8 cellular contexts compared by ENCODE assay signal in the genomic region with DNA sequence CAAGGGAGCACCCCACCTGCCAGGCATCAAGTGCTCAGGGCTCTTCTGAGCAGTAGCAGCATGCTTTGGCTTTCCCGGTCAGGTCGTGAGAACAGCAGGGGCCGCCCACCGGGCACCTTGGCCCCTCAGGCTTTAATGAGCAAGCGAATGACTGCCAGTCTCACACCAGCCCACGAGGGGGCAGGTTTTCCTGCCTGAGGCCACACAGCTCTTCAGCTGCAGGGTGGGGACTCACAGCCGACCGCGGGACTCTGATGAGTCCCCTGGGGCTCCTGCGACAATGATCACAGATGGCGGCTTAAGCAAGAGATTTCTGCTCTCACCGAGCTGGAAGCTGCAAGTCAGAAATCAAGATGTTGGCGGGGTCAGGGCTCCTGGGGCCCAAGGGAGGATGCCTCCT. TPM values are rescaled to one million over a fixed set of nuclear protein-coding genes. Genes with fewer than 3 reads are reported as not detected.
DNase-seq lines count a peak whose midpoint lies in the region; ATAC-seq and TF ChIP-seq lines count a peak whose summit lies in the region.

No MANE protein-coding gene starts in this region.

- H3K4me1 ChIP-seq in ovary (ENCODE audit: insufficient read depth), result no peaks in the 10 kb centered on the region

- no peaks in the 10 kb centered on the region for H3K36me3 ChIP-seq in ovary

- H3K27me3 Mint-ChIP-seq in HFFc6 (ENCODE audit: insufficient read depth), result peaks cover 60% of the 10 kb centered on the region

- H3K4me1 Mint-ChIP-seq in HFFc6 (ENCODE audit: low read depth), result no peaks in the 10 kb centered on the region

- intact Hi-C loops in ovary (cut with DNase I), result no loop called here

- H3K4me3 ChIP-seq in ovary, result no peak overlapping the region

- ATAC-seq in HG02610 (IDR thresholded peaks at IDR 0.05; ENCODE audit: unreplicated experiment), result no peak
- ATAC-seq in GM19023 (IDR thresholded peaks at IDR 0.05; ENCODE audit: unreplicated experiment), result no peak
- no peak for ATAC-seq in GM18498 (IDR thresholded peaks at IDR 0.05; ENCODE audit: unreplicated experiment)

- no peak for TF ChIP-seq POLR2A in ovary (IDR thresholded peaks at IDR 0.05)

- DNase-seq in DMS153 (lab: John Stamatoyannopoulos, UW), result peak; percentile 38
- DNase-seq in HFFc6, result peak; percentile 7
- peak; percentile 23 for DNase-seq in SHP77 treated with DMSO at 0.1 percent for 48 hours (lab: John Stamatoyannopoulos, UW)
- peak; percentile 75 for DNase-seq in iPS DF 4.7 (ENCODE audit: extremely low read depth, low spot score)
- no peak for DNase-seq in ovary

- H3K9me3 Mint-ChIP-seq in HFFc6, result no peaks in the 10 kb centered on the region

- no peak overlapping the region for H3K27ac ChIP-seq in ovary

- TF ChIP-seq CTCF in HFFc6 (IDR thresholded peaks at IDR 0.05), result peak; percentile 81
- TF ChIP-seq CTCF in ovary (IDR thresholded peaks at IDR 0.05), result no peak

- no peak overlapping the region for H3K27ac Mint-ChIP-seq in HFFc6

- WGBS in ovary, 3 donors, result 2 to 3% (median 3%) methylated on average over 13 of the region's 13 CpGs

- no peaks in the 10 kb centered on the region for H3K36me3 Mint-ChIP-seq in HFFc6 (ENCODE audit: low read depth)

- TF ChIP-seq EP300 in ovary (IDR thresholded peaks at IDR 0.05), result no peak

- no peak overlapping the region for H3K4me3 Mint-ChIP-seq in HFFc6

- H3K27me3 ChIP-seq in ovary, result no peaks in the 10 kb centered on the region

- H3K9me3 ChIP-seq in ovary, result no peaks in the 10 kb centered on the region

RNA-seq across cellular contexts. Expression of a gene that starts 14.3 kb away (rescaled TPM):
- total RNA-seq in HFFc6 (2021; fragmentation: NEBNext Ultra II Directional; extraction: Animal tissue kit (Norgen Biotek cat#: 25700)), result not detected
- total RNA-seq in ovary, result under 1 TPM in 1 of 7 donors, not detected in 6; 0.31 TPM
- not detected for polyA plus RNA-seq in ovary

RNA-seq across cellular contexts. Expression of a gene that starts 43.0 kb away (rescaled TPM):
- 10 to 100 TPM; 23.2 to 28.5 (median 25.6) TPM for total RNA-seq in HFFc6 (2021; fragmentation: NEBNext Ultra II Directional; extraction: Animal tissue kit (Norgen Biotek cat#: 25700))
- 10 to 100 TPM; 13.4 to 29.9 (median 22.7) TPM for total RNA-seq in ovary
- 10 to 100 TPM; 15.5 to 15.9 TPM for polyA plus RNA-seq in ovary

RNA-seq across cellular contexts. Expression of a gene that starts 57.0 kb away (rescaled TPM):
- not detected for total RNA-seq in HFFc6 (2021; fragmentation: NEBNext Ultra II Directional; extraction: Animal tissue kit (Norgen Biotek cat#: 25700))
- total RNA-seq in ovary, result not detected
- polyA plus RNA-seq in ovary, result not detected

Comparison
In these comparisons a context has a peak if more than half of its experiments do, and no peak if none do; other contexts are left out.
1. DNase-seq: peak in DMS153 (single experiment), HFFc6 (single experiment), SHP77 treated with DMSO at 0.1 percent for 48 hours (single experiment) and iPS DF 4.7 (single experiment); none in ovary (0 of 5).